In the genomic region with DNA sequence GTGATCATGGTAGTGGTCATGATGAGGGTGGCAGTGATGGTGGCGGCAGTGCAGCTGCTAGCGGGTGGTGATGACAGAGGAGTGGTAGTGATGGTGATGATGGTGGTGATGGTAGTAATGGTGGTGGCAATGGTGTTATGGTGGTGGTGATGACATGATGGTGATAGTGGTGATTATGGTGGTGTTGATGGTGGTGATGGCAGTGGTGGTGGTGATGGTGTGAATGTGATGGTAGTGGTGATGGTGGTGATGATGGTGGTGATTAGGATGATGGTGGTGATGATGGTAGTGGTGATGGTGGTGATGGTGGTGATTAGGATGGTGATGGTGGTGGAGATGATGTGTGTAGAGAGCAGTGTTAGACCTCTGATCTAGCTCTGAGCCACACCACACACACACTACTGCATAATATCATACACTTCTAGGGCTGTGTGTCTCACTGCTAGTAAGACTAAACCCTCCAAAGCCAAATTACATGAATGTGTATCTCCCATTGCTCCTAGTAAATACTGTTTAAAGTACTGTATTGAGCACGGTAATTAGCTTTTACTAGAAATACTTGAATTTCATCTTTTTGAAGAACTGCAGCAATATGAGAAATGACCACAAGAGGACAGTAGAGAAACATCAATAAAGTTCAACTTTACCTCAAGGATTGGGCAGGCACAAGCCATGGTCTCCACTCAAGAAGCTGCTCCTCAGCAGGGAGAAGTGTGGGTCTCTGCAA, we compare ENCODE assay signal across 8 cellular contexts. TPM values are rescaled to one million over a fixed set of nuclear protein-coding genes. Genes with fewer than 3 reads are reported as not detected.
DNase-seq lines count a peak whose midpoint lies in the region; ATAC-seq and TF ChIP-seq lines count a peak whose summit lies in the region.

No MANE protein-coding gene starts in this region.

- no peaks in the 10 kb centered on the region for H3F3A ChIP-seq in GM23248 (ENCODE audit: insufficient read depth)

- H3K27ac ChIP-seq in GM23248 (no peak overlapping the region), OCI-LY7 (ENCODE audit: low read depth, low read length, poor library complexity, severe bottlenecking) (no peak overlapping the region), ovary (no peak overlapping the region)

- H3K79me2 ChIP-seq in GM23248 (ENCODE audit: insufficient read depth) = no peaks in the 10 kb centered on the region
- H3K79me2 ChIP-seq in OCI-LY7 (ENCODE audit: insufficient read depth, low read depth, low read length) = no peaks in the 10 kb centered on the region

- no peak for ATAC-seq in GM21717 (IDR thresholded peaks at IDR 0.05; ENCODE audit: unreplicated experiment)

- POLR2A ChIA-PET in BJ (lab: Charles Lee) = interaction anchor here (0.7 kb wide), 1 partner anchor 42 kb away, joined by 3 read pairs; no protein-coding TSS in a partner anchor
- POLR2A ChIA-PET in OCI-LY7 (lab: Charles Lee) = interaction anchor here (0.6 kb wide), 1 partner anchor 1228 kb away, joined by 3 read pairs; no protein-coding TSS in a partner anchor

- H3K4me2 ChIP-seq in GM23248 (ENCODE audit: unreplicated experiment) = no peak overlapping the region
- H3K4me2 ChIP-seq in OCI-LY7 (ENCODE audit: low read length) = no peak overlapping the region

- TF ChIP-seq POLR2A in erythroblast (IDR thresholded peaks at IDR 0.05; ENCODE audit: low read length) (no peak), ovary (IDR thresholded peaks at IDR 0.05) (no peak)

- BruUV-seq in OCI-LY7 (replicated peaks; lab: Mats Ljungman, UMichigan) = no TSS peak

- H3K4me3 ChIP-seq in BJ (ENCODE audit: low read depth, low read length) (no peak overlapping the region), GM23248 (no peak overlapping the region), OCI-LY7 (ENCODE audit: low read depth, low read length, poor library complexity, severe bottlenecking) (no peak overlapping the region), ovary (no peak overlapping the region)

- no peak overlapping the region for H3K9ac ChIP-seq in GM23248

- H3K36me3 ChIP-seq in BJ (ENCODE audit: control insufficient read depth, insufficient read depth, low read length) = no peaks in the 10 kb centered on the region
- H3K36me3 ChIP-seq in GM23248 (ENCODE audit: low read depth) = no peaks in the 10 kb centered on the region
- no peaks in the 10 kb centered on the region for H3K36me3 ChIP-seq in OCI-LY7 (ENCODE audit: insufficient read depth, low read length)
- H3K36me3 ChIP-seq in ovary = no peaks in the 10 kb centered on the region

- CTCF ChIA-PET in BJ (lab: Yijun Ruan, JAX) (interaction anchor here (0.6 to 3.3 kb wide), 41 partner anchors 8 to 1440 kb away, joined by 3 to 46 read pairs (median 5); a partner anchor contains a TSS), OCI-LY7 (lab: Charles Lee; ENCODE audit: unreplicated experiment) (interaction anchor here (0.6 to 1.3 kb wide), 3 partner anchors 27 to 514 kb away, joined by 3 to 6 read pairs (median 4); no protein-coding TSS in a partner anchor)

- intact Hi-C loops in OCI-LY7 (cut with micrococcal nuclease; ENCODE audit: unreplicated experiment) (loop anchor here (1.0 kb wide), 1 partner anchor 514 kb away; no protein-coding TSS in a partner anchor), ovary (cut with DNase I) (no loop called here)

- WGBS in GM23248 (ENCODE audit: low coverage in 1 of 2, low lambda C conversion rate in 2 of 2, missing lambda C conversion rate in 2 of 2), 2 experiments = 69 to 71% methylated on average over 3 of the region's 3 CpGs
- 72 to 77% (median 74%) methylated on average over 3 of the region's 3 CpGs for WGBS in ovary, 3 donors

- DNase-seq in BJ (ENCODE audit: low read depth) (peak; percentile 16), GM23248 (peak; percentile 65), OCI-LY7 (ENCODE audit: low spot score) (peak; percentile 47), erythroblast (lab: John Stamatoyannopoulos, UW) (peak; percentile 51 to 78), ovary (no peak), 8988T (no peak)
- DNase-seq in stimulated activated naive CD4-positive, alpha-beta T cell (lab: John Stamatoyannopoulos, UW) = no peak

- H4K20me1 ChIP-seq in GM23248 (ENCODE audit: insufficient read depth) (0 out of 2 replicates have a peak, but pooled peaks cover under 1% of the 10 kb centered on the region), OCI-LY7 (ENCODE audit: insufficient read depth, low read length) (no peaks in the 10 kb centered on the region)

- H3K27me3 ChIP-seq in BJ (ENCODE audit: control insufficient read depth, insufficient read depth, low read length) = no peaks in the 10 kb centered on the region
- H3K27me3 ChIP-seq in GM23248 (replicated peaks; ENCODE audit: insufficient read depth) = no peaks in the 10 kb centered on the region
- no peaks in the 10 kb centered on the region for H3K27me3 ChIP-seq in ovary

- TF ChIP-seq EP300 in ovary (IDR thresholded peaks at IDR 0.05) = no peak

- TF ChIP-seq CTCF in BJ (IDR thresholded peaks at IDR 0.05; ENCODE audit: insufficient read depth, low read depth, low read length) (peak; percentile 91), OCI-LY7 (conservative IDR thresholded peaks at IDR 0.05; ENCODE audit: low read length) (peak; percentile 91), ovary (IDR thresholded peaks at IDR 0.05) (peak in 2 of 3 donors; percentile 21 to 47)

- in situ Hi-C loops in GM23248 (cut with MboI) = loop anchor here (10.0 kb wide), 1 partner anchor 645 kb away; no protein-coding TSS in a partner anchor

- H3K9me2 ChIP-seq in GM23248 (ENCODE audit: insufficient read depth) = no peaks in the 10 kb centered on the region
- no peaks in the 10 kb centered on the region for H3K9me2 ChIP-seq in OCI-LY7 (ENCODE audit: insufficient read depth, low read length)

- no peaks in the 10 kb centered on the region for H3K4me1 ChIP-seq in GM23248 (ENCODE audit: insufficient read depth)
- H3K4me1 ChIP-seq in OCI-LY7 (ENCODE audit: insufficient read depth, low read length, poor library complexity, severe bottlenecking) = no peaks in the 10 kb centered on the region
- no peaks in the 10 kb centered on the region for H3K4me1 ChIP-seq in ovary (ENCODE audit: insufficient read depth)

- H3K9me3 ChIP-seq in GM23248 (ENCODE audit: low read depth) (no peaks in the 10 kb centered on the region), OCI-LY7 (ENCODE audit: low read length) (no peaks in the 10 kb centered on the region), ovary (no peaks in the 10 kb centered on the region)

- H2AFZ ChIP-seq in GM23248 (no peak overlapping the region), OCI-LY7 (ENCODE audit: low read length) (no peak overlapping the region)

RNA-seq across cellular contexts. Expression of a gene that starts 28.8 kb away (rescaled TPM):
- polyA plus RNA-seq in BJ (2011; rRNA removed) = 329 and 366 TPM in 2 replicates
- 82.6 and 129 TPM in 2 replicates for polyA minus RNA-seq in BJ (2011; rRNA and poly(A)+ RNA removed)
- total RNA-seq in GM23248 (2014; rRNA removed; shearing (Covaris generic)) = 209 and 239 TPM in 2 replicates
- polyA plus RNA-seq in GM23248 (2016; fragmentation: Nextera tagmentation; extraction: Ambion mirVana) = 168 and 184 TPM in 2 replicates
- total RNA-seq in OCI-LY7 (2014; rRNA removed; shearing (Covaris generic)) = 51.5 and 55.9 TPM in 2 replicates
- total RNA-seq in OCI-LY7 (2022) = 31.5 and 33.2 TPM in 2 replicates
- total RNA-seq in ovary = 10 to 100 TPM; 22.4 to 45.8 (median 33.7) TPM
- 10 to 100 TPM; 38.2 to 51.6 TPM for polyA plus RNA-seq in ovary

RNA-seq across cellular contexts. Expression of a gene that starts 57.2 kb away (rescaled TPM):
- polyA plus RNA-seq in BJ (2011; rRNA removed) (not detected in 2 replicates), GM23248 (2016; fragmentation: Nextera tagmentation; extraction: Ambion mirVana) (not detected in 2 replicates), ovary (under 1 TPM in 1 of 2 donors, not detected in 1; 0.20 TPM)
- polyA minus RNA-seq in BJ (2011; rRNA and poly(A)+ RNA removed) = not detected in 2 replicates
- total RNA-seq in GM23248 (2014; rRNA removed; shearing (Covaris generic)) = not detected in 2 replicates
- not detected in 2 replicates for total RNA-seq in OCI-LY7 (2014; rRNA removed; shearing (Covaris generic))
- total RNA-seq in OCI-LY7 (2022) (not detected in 2 replicates), ovary (under 1 TPM in 1 of 7 donors, not detected in 6; 0.10 TPM)

Comparison
In these comparisons a context has a peak if more than half of its experiments do, and no peak if none do; other contexts are left out.
1. DNase-seq: peak in BJ (single experiment), GM23248 (single experiment), OCI-LY7 (single experiment) and erythroblast (2 of 2); none in ovary (0 of 5), 8988T (single experiment) and stimulated activated naive CD4-positive, alpha-beta T cell (0 of 6).
2. CTCF ChIP-seq: peak in every context shown above with its lines; median percentile 91 in BJ; 91 in OCI-LY7; 34 in ovary.